16 cellular contexts compared by ENCODE assay signal in genomic region chr2:33848486-33848885, GRCh38.
DNase-seq lines count a peak whose midpoint lies in the region; ATAC-seq, FAIRE-seq and TF ChIP-seq lines count a peak whose summit lies in the region.
"Had no signal": no experiment of that assay in that cellular context is flagged by ENCODE, and none has a peak within 500 bp of the region (broad histone marks: within the 10 kb centered on the region; RNA-seq: fewer than 3 reads in every experiment).

No MANE protein-coding gene starts in this region.

- H3K4me3 ChIP-seq in AG09309 (ENCODE audit: control insufficient read depth, low read depth, low read length) = no peak overlapping the region
- H3K4me3 ChIP-seq: heart right ventricle had no signal

- no peak for ATAC-seq in HG03378 (IDR thresholded peaks at IDR 0.05; ENCODE audit: unreplicated experiment)
- ATAC-seq: activated CD8-positive, alpha-beta T cell treated with anti-CD3 and anti-CD28 coated beads, Interleukin-2, amount 10 ng/mL, durations not matched to agents 7 days and 5 days; heart right ventricle had no signal

- TF ChIP-seq CTCF in AG09309 (IDR thresholded peaks at IDR 0.05; ENCODE audit: control insufficient read depth, insufficient read depth, low read depth, low read length, missing control alignments) = no peak

- FAIRE-seq in GM12891 (lab: Jason Lieb, UNC) = no peak
- FAIRE-seq: colon, keratinocyte had no signal

- DNase-seq in AG09309 (ENCODE audit: low read depth) (peak; percentile 49), HS-5 (ENCODE audit: low read depth) (peak; percentile 89), astrocyte of the hippocampus (ENCODE audit: low read depth, low spot score) (peak; percentile 66), glomerular visceral epithelial cell (ENCODE audit: extremely low spot score) (peak; percentile 50), GM12891 (ENCODE audit: insufficient read length, low spot score) (no peak)
- DNase-seq in central memory CD4-positive, alpha-beta T cell = no peak
- no peak for DNase-seq in effector CD4-positive, alpha-beta T cell
- DNase-seq: activated CD8-positive, alpha-beta T cell treated with anti-CD3 and anti-CD28 coated beads, Interleukin-2, amount 10 ng/mL, durations not matched to agents 7 days and 5 days; heart right ventricle; MV-4-11; NCI-H2081; NCI-H526 treated with DMSO at 0.1 percent for 48 hours; OCI-M1 had no signal

- no peak for TF ChIP-seq POLR2A in GM12891 (IDR thresholded peaks at IDR 0.05; ENCODE audit: low read depth, low read length)

TF ChIP-seq in GM12891, 5 proteins besides CTCF, POLR2A, EP300 and RAD21:
- no peak for TF ChIP-seq PAX5 (IDR thresholded peaks at IDR 0.05; ENCODE audit: insufficient read depth, low read length, severe bottlenecking)
- TF ChIP-seq POU2F2 (IDR thresholded peaks at IDR 0.05; ENCODE audit: low read depth, low read length) = no peak
- no peak for TF ChIP-seq TAF1 (IDR thresholded peaks at IDR 0.05; ENCODE audit: low read depth, low read length)

Comparison
In these comparisons a context has a peak if more than half of its experiments do, and no peak if none do; other contexts are left out.
1. DNase-seq: peak in AG09309 (single experiment), HS-5 (single experiment), astrocyte of the hippocampus (single experiment) and glomerular visceral epithelial cell (single experiment); none in GM12891 (single experiment), central memory CD4-positive, alpha-beta T cell (single experiment) and effector CD4-positive, alpha-beta T cell (single experiment).